ENCODE assay signal across 14 cellular contexts in genomic region chrX:74325130-74326059, GRCh38. TPM values are rescaled to one million over a fixed set of nuclear protein-coding genes. Genes with fewer than 3 reads are reported as not detected.
DNase-seq lines count a peak whose midpoint lies in the region; ATAC-seq, FAIRE-seq and TF ChIP-seq lines count a peak whose summit lies in the region.
"Had no signal": no experiment of that assay in that cellular context is flagged by ENCODE, and none has a peak within 500 bp of the region (broad histone marks: within the 10 kb centered on the region; RNA-seq: fewer than 3 reads in every experiment).

No MANE protein-coding gene starts in this region.

- H3K27me3 ChIP-seq in HUES64 (ENCODE audit: insufficient read depth, low read length) = no peaks in the 10 kb centered on the region
- no peaks in the 10 kb centered on the region for H3K27me3 ChIP-seq in OCI-LY3 (ENCODE audit: low read depth, low read length)

- H3K9me3 ChIP-seq in HUES64 (ENCODE audit: insufficient read depth, low read depth, low read length) = no peaks in the 10 kb centered on the region
- no peaks in the 10 kb centered on the region for H3K9me3 ChIP-seq in OCI-LY3 (ENCODE audit: insufficient read depth, low read length)
- H3K9me3 ChIP-seq in T-helper 17 cell (ENCODE audit: control insufficient read depth, low read length, poor library complexity, severe bottlenecking) = no peaks in the 10 kb centered on the region
- H3K9me3 ChIP-seq: lower lobe of right lung, pancreas had no signal

- FAIRE-seq in islet of Langerhans (lab: Jason Lieb, UNC) = peak; percentile 98
- FAIRE-seq: GM18507, pancreas had no signal

- H3K36me3 ChIP-seq in HUES64 (ENCODE audit: insufficient read depth, low read length) (no peaks in the 10 kb centered on the region), OCI-LY3 (replicated peaks; ENCODE audit: low read depth, low read length) (no peaks in the 10 kb centered on the region)
- H3K36me3 ChIP-seq: lower lobe of right lung, pancreas had no signal

- H3K36me3 Mint-ChIP-seq in T-helper 17 cell (ENCODE audit: low read depth) = no peaks in the 10 kb centered on the region
- H3K36me3 Mint-ChIP-seq: activated naive CD8-positive, alpha-beta T cell treated with anti-CD3 and anti-CD28 coated beads, Interleukin-2, amount 10 ng/mL, durations not matched to agents 7 days and 5 days had no signal

- no peak overlapping the region for H3K4me3 Mint-ChIP-seq in T-helper 17 cell
- H3K4me3 Mint-ChIP-seq: activated naive CD8-positive, alpha-beta T cell treated with anti-CD3 and anti-CD28 coated beads, Interleukin-2, amount 10 ng/mL, durations not matched to agents 7 days and 5 days; stimulated activated naive CD8-positive, alpha-beta T cell treated with anti-CD3 and anti-CD28 coated beads, Interleukin-15, Interleukin-2, amounts not matched to agents 100 ng/mL and 50 ng/mL, for 24 hours had no signal

- ATAC-seq in T-helper 17 cell = no peak
- ATAC-seq: lower lobe of right lung had no signal

- no peaks in the 10 kb centered on the region for H3K79me2 ChIP-seq in OCI-LY3 (ENCODE audit: low read length)

- no peaks in the 10 kb centered on the region for H3K27me3 Mint-ChIP-seq in T-helper 17 cell
- H3K27me3 Mint-ChIP-seq: stimulated activated naive CD8-positive, alpha-beta T cell treated with anti-CD3 and anti-CD28 coated beads, Interleukin-15, Interleukin-2, amounts not matched to agents 100 ng/mL and 50 ng/mL, for 24 hours had no signal

- peak overlapping the region; percentile 89 for H3K27ac ChIP-seq in HUES64 (ENCODE audit: low read depth, low read length)
- H3K27ac ChIP-seq in OCI-LY3 (ENCODE audit: low read length) = no peak overlapping the region
- H3K27ac ChIP-seq: lower lobe of right lung, pancreas had no signal

- H3K4me2 ChIP-seq in OCI-LY3 (ENCODE audit: low read length) = no peak overlapping the region

- peaks cover 14% of the 10 kb centered on the region for H3K4me1 ChIP-seq in HUES64 (ENCODE audit: insufficient read depth, low read length)
- no peaks in the 10 kb centered on the region for H3K4me1 ChIP-seq in OCI-LY3 (ENCODE audit: low read length)
- H3K4me1 ChIP-seq: lower lobe of right lung, pancreas had no signal

- peak overlapping the region; percentile 9; the same call in 1 of the 2 replicates for H3K9ac ChIP-seq in HUES64 (ENCODE audit: low read depth, low read length)
- H3K9ac ChIP-seq in OCI-LY3 (ENCODE audit: low read length) = no peak overlapping the region

- peak; percentile 98 for DNase-seq in ELF-1 (ENCODE audit: low read depth, low spot score)
- DNase-seq in T-helper 17 cell = no peak
- DNase-seq in SKM-1 (lab: John Stamatoyannopoulos, UW; ENCODE audit: unreplicated experiment) = no peak
- DNase-seq in NCI-H2081 treated with DMSO at 0.1 percent for 48 hours (lab: John Stamatoyannopoulos, UW) = no peak
- DNase-seq: activated naive CD8-positive, alpha-beta T cell treated with anti-CD3 and anti-CD28 coated beads, Interleukin-2, amount 10 ng/mL, durations not matched to agents 7 days and 5 days; lower lobe of right lung; NCI-H2029 treated with DMSO at 0.1 percent for 48 hours; pancreas; stimulated activated CD4-positive, alpha-beta T cell treated with anti-CD3 and anti-CD28 coated beads, Interleukin-1b, Interleukin-23, amount 100 ng/mL, for 48 hours had no signal

- H3K4me1 Mint-ChIP-seq in T-helper 17 cell = no peaks in the 10 kb centered on the region
- H3K4me1 Mint-ChIP-seq: activated naive CD8-positive, alpha-beta T cell treated with anti-CD3 and anti-CD28 coated beads, Interleukin-2, amount 10 ng/mL, durations not matched to agents 7 days and 5 days had no signal

- 0% methylated on average over 1 of the region's 9 CpGs for WGBS in HUES64

- no peaks in the 10 kb centered on the region for H4K20me1 ChIP-seq in OCI-LY3 (ENCODE audit: insufficient read depth, low read length)

- no peak overlapping the region for H3K4me3 ChIP-seq in HUES64 (ENCODE audit: low read length)
- no peak overlapping the region for H3K4me3 ChIP-seq in OCI-LY3 (ENCODE audit: low read length)
- H3K4me3 ChIP-seq: lower lobe of right lung, pancreas had no signal

- no peak overlapping the region for H3K27ac Mint-ChIP-seq in T-helper 17 cell
- H3K27ac Mint-ChIP-seq: activated naive CD8-positive, alpha-beta T cell treated with anti-CD3 and anti-CD28 coated beads, Interleukin-2, amount 10 ng/mL, durations not matched to agents 7 days and 5 days; stimulated activated naive CD8-positive, alpha-beta T cell treated with anti-CD3 and anti-CD28 coated beads, Interleukin-15, Interleukin-2, amounts not matched to agents 100 ng/mL and 50 ng/mL, for 24 hours had no signal

- peak; percentile 13; the same call in 1 of the 2 replicates for TF ChIP-seq CTCF in OCI-LY3 (IDR thresholded peaks at IDR 0.05; ENCODE audit: low read depth, low read length)

- H2AFZ ChIP-seq in OCI-LY3 (ENCODE audit: low read depth, low read length) = no peak overlapping the region

RNA-seq across cellular contexts. Expression of gene ZCCHC13, which starts 21.4 kb away (rescaled TPM):
- not detected for polyA plus RNA-seq in HUES64 (2013, experiment 1 of 2)
- not detected for polyA plus RNA-seq in HUES64 (2013, experiment 2 of 2)
- not detected for total RNA-seq in T-helper 17 cell
- total RNA-seq: activated naive CD8-positive, alpha-beta T cell treated with anti-CD3 and anti-CD28 coated beads, Interleukin-2, amount 10 ng/mL, durations not matched to agents 7 days and 5 days; lower lobe of right lung; pancreas had no signal
- polyA plus RNA-seq: pancreas had no signal
